2 cellular contexts compared by ENCODE assay signal in the genomic region with DNA sequence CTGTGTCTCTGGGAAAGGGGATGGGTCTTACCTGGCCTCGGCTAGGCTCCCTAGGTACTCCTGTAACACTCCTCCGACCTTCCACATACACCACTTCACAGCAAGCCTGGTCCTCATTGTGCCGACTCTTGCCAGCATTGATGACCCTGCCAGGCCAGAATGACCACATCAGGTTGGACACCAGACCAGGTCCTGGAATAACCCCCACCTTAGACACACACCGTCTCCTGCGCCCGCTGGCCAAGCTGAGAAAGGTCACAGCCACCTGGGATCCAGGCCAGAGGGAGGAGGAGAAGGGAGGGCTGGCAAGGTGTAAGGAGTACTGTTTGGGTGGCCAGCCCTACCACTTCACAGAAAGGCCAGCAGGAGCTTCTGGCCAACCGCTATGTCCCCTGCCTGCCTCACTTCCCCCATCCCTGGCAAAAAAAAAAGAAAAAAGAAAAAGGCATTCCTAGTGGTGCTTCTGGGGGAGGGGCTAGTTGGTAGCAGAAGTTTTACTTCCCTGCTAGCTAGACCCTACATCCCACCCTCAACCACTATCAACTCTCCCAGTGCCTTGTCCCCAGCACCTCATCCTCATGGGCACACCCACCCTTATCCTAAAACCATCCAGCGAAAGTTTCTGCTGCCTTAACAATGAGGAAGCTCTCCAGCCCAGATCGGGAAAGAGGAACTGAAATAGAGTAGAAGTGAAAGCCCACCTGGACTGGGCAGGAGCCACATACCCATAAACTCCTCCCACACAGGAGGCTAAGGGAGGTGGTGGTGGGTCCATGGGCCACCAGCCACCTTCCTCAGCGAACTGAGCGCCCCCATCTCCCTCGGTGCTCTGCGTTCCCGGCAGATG.
A peak's percentile ranks its signal among the peaks of the same experiment; 100 is the strongest.
TF ChIP-seq lines count a peak whose summit lies in the region.

No MANE protein-coding gene starts in this region.

TF ChIP-seq in GM12891, 5 proteins besides CTCF, POLR2A, EP300 and RAD21:
- TF ChIP-seq TAF1 (IDR thresholded peaks at IDR 0.05; ENCODE audit: low read depth, low read length), result no peak
- no peak for TF ChIP-seq PAX5 (IDR thresholded peaks at IDR 0.05; ENCODE audit: insufficient read depth, low read length, severe bottlenecking)
- TF ChIP-seq POLR2AphosphoS5 (IDR thresholded peaks at IDR 0.05; ENCODE audit: low read depth, low read length), result no peak
- peak; percentile 98 for TF ChIP-seq SPI1 (IDR thresholded peaks at IDR 0.05; ENCODE audit: low read depth, low read length)

TF ChIP-seq in HepG2, 621 proteins besides CTCF, POLR2A, EP300 and RAD21:
- TF ChIP-seq TCF7L2 (IDR thresholded peaks at IDR 0.05; ENCODE audit: low read depth, low read length) (no peak), ZNF251 (CRISPR knock-in tag; IDR thresholded peaks at IDR 0.05) (no peak), KMT2A (CRISPR knock-in tag; IDR thresholded peaks at IDR 0.05) (no peak), ZNF3 (CRISPR knock-in tag; IDR thresholded peaks at IDR 0.05) (no peak), ZNF496 (CRISPR knock-in tag; IDR thresholded peaks at IDR 0.05; ENCODE audit: insufficient replicate concordance) (no peak), ARID2 (CRISPR knock-in tag; IDR thresholded peaks at IDR 0.05; ENCODE audit: borderline replicate concordance) (no peak), FOXK2 (IDR thresholded peaks at IDR 0.05) (no peak), SCMH1 (CRISPR knock-in tag; IDR thresholded peaks at IDR 0.05; ENCODE audit: borderline replicate concordance) (no peak), KDM4B (CRISPR knock-in tag; IDR thresholded peaks at IDR 0.05) (no peak), TMF1 (CRISPR knock-in tag; IDR thresholded peaks at IDR 0.05; ENCODE audit: low read depth) (no peak), ZNF205 (CRISPR knock-in tag; IDR thresholded peaks at IDR 0.05) (no peak), ZSCAN9 (CRISPR knock-in tag; IDR thresholded peaks at IDR 0.05; ENCODE audit: borderline replicate concordance) (no peak), RNF2 (conservative IDR thresholded peaks at IDR 0.05; ENCODE audit: low read depth) (no peak), CHCHD3 (CRISPR knock-in tag; IDR thresholded peaks at IDR 0.05) (no peak), ZNF761 (CRISPR knock-in tag; conservative IDR thresholded peaks at IDR 0.05) (no peak)
- TF ChIP-seq, protein P1, sequence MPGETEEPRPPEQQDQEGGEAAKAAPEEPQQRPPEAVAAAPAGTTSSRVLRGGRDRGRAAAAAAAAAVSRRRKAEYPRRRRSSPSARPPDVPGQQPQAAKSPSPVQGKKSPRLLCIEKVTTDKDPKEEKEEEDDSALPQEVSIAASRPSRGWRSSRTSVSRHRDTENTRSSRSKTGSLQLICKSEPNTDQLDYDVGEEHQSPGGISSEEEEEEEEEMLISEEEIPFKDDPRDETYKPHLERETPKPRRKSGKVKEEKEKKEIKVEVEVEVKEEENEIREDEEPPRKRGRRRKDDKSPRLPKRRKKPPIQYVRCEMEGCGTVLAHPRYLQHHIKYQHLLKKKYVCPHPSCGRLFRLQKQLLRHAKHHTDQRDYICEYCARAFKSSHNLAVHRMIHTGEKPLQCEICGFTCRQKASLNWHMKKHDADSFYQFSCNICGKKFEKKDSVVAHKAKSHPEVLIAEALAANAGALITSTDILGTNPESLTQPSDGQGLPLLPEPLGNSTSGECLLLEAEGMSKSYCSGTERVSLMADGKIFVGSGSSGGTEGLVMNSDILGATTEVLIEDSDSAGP (CRISPR knock-in tag; IDR thresholded peaks at IDR 0.05; ENCODE audit: borderline replicate concordance), result no peak
- TF ChIP-seq, protein P2, sequence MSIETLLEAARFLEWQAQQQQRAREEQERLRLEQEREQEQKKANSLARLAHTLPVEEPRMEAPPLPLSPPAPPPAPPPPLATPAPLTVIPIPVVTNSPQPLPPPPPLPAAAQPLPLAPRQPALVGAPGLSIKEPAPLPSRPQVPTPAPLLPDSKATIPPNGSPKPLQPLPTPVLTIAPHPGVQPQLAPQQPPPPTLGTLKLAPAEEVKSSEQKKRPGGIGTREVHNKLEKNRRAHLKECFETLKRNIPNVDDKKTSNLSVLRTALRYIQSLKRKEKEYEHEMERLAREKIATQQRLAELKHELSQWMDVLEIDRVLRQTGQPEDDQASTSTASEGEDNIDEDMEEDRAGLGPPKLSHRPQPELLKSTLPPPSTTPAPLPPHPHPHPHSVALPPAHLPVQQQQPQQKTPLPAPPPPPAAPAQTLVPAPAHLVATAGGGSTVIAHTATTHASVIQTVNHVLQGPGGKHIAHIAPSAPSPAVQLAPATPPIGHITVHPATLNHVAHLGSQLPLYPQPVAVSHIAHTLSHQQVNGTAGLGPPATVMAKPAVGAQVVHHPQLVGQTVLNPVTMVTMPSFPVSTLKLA (IDR thresholded peaks at IDR 0.05), result no peak
